In genomic region chr5:159910207-159910842, GRCh38 we compare ENCODE assay signal across 2 cellular contexts.
TF ChIP-seq lines count a peak whose summit lies in the region.

No MANE protein-coding gene starts in this region.

TF ChIP-seq in SK-N-SH, 30 proteins besides CTCF, POLR2A, EP300 and RAD21 (continued from another document):
- no peak for TF ChIP-seq MAX (IDR thresholded peaks at IDR 0.05; ENCODE audit: low read depth)

TF ChIP-seq in SK-N-SH treated with all-trans-retinoic acid at 6 μM for 48 hours, 23 proteins besides CTCF, POLR2A, EP300 and RAD21 (continued from another document):
- TF ChIP-seq PATZ1 (CRISPR knock-in tag; IDR thresholded peaks at IDR 0.05; ENCODE audit: borderline replicate concordance) (no peak), OSR1 (CRISPR knock-in tag; IDR thresholded peaks at IDR 0.05) (no peak), PPARA (CRISPR knock-in tag; IDR thresholded peaks at IDR 0.05; ENCODE audit: borderline replicate concordance) (no peak), ZNF565 (CRISPR knock-in tag; conservative IDR thresholded peaks at IDR 0.05; ENCODE audit: low read depth) (no peak), ZFP30 (CRISPR knock-in tag; IDR thresholded peaks at IDR 0.05) (no peak), ESRRG (CRISPR knock-in tag; IDR thresholded peaks at IDR 0.05) (no peak), ZFP3 (CRISPR knock-in tag; IDR thresholded peaks at IDR 0.05) (no peak), TOX (CRISPR knock-in tag; IDR thresholded peaks at IDR 0.05; ENCODE audit: borderline replicate concordance) (no peak)
TF ChIP-seq in SK-N-SH treated with all-trans-retinoic acid at 6 μM for 48 hours: peak in this region for 0.
